ENCODE assay signal across 27 cellular contexts in the genomic region with DNA sequence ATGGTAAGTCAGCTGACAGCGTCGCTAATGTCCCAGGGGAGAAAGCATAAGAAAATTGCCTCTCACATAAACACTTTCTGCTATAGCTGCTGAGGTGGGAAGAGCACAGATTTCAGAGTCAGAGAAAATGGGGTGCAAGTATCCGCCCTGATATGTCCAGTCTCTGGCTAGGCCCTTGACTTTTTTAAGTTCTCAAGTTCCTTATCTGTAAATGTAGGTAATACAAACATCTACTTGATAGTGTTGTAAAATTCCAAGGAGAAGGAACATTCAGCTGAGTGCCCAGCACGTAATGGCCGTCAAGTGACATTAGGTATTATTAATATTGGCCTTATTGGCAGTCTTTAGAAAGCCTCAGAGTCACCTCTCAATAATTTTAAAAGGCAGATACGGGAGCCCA.
A peak's percentile ranks its signal among the peaks of the same experiment; 100 is the strongest.
DNase-seq lines count a peak whose midpoint lies in the region; ATAC-seq and TF ChIP-seq lines count a peak whose summit lies in the region.
"Had no signal": no experiment of that assay in that cellular context is flagged by ENCODE, and none has a peak within 500 bp of the region (broad histone marks: within the 10 kb centered on the region; RNA-seq: fewer than 3 reads in every experiment).

No MANE protein-coding gene starts in this region.

- peak; percentile 63 for ATAC-seq in left lung
- ATAC-seq: A549; CD8-positive, alpha-beta T cell had no signal

- H3K9me3 ChIP-seq in left lung = no peaks in the 10 kb centered on the region
- H3K9me3 ChIP-seq: A549; BE2C; BLaER1; BLaER1 treated with 17β-estradiol and CSF1 and Interleukin-3, amounts not matched to agents 10 nM and 100 nM; Caco-2 had no signal

- no peaks in the 10 kb centered on the region for H3K36me3 ChIP-seq in left lung
- H3K36me3 ChIP-seq: BE2C; BLaER1; BLaER1 treated with 17β-estradiol and CSF1 and Interleukin-3, amounts not matched to agents 10 nM and 100 nM had no signal

- DNase-seq in left lung = no peak
- no peak for DNase-seq in DMS 273 (lab: John Stamatoyannopoulos, UW; ENCODE audit: unreplicated experiment)
- DNase-seq: 8988T; ACHN; AML-193; BE2C; C1 segment of cervical spinal cord; Caco-2; Calu3; CD4-positive, alpha-beta memory T cell; CD4-positive, alpha-beta T cell; CD4-positive, CD25-positive, alpha-beta regulatory T cell; CD8-positive, alpha-beta memory T cell; CD8-positive, alpha-beta T cell; COR-L47; DMS 273 treated with DMSO at 0.1 percent for 48 hours; DMS153; DMS53; DMS79; DMS79 treated with DMSO at 0.1 percent for 48 hours; DND-41; EL had no signal

- TF ChIP-seq CTCF in left lung (IDR thresholded peaks at IDR 0.05) = no peak

- no peaks in the 10 kb centered on the region for H3K27me3 ChIP-seq in left lung
- H3K27me3 ChIP-seq: BE2C; BLaER1; BLaER1 treated with 17β-estradiol and CSF1 and Interleukin-3, amounts not matched to agents 10 nM and 100 nM had no signal

- no peak overlapping the region for H3K4me3 ChIP-seq in left lung
- H3K4me3 ChIP-seq: A549; BLaER1; BLaER1 treated with 17β-estradiol and CSF1 and Interleukin-3, amounts not matched to agents 10 nM and 100 nM had no signal

- no peaks in the 10 kb centered on the region for H3K4me1 ChIP-seq in left lung
- H3K4me1 ChIP-seq: A549, BE2C, BLaER1, Caco-2 had no signal

- intact Hi-C loops in left lung (cut with DNase I) = no loop called here

- H3K27ac ChIP-seq in left lung = no peak overlapping the region
- H3K27ac ChIP-seq: 22Rv1; A549; BLaER1; BLaER1 treated with 17β-estradiol and CSF1 and Interleukin-3, amounts not matched to agents 10 nM and 100 nM; C4-2B had no signal
